ENCODE assay signal across 32 cellular contexts in genomic region chr1:17943506-17943905, GRCh38.
"Had no signal": no experiment of that assay in that cellular context is flagged by ENCODE, and none has a peak within 500 bp of the region (broad histone marks: within the 10 kb centered on the region; RNA-seq: fewer than 3 reads in every experiment).

No MANE protein-coding gene starts in this region.

- DNase-seq: Karpas-422, Kasumi-1, MG63, MM.1S, MV-4-11, NCI-H1048, NCI-H1092, NCI-H1092 treated with DMSO at 0.1 percent for 48 hours, NCI-H1105, NCI-H1105 treated with DMSO at 0.1 percent for 48 hours, NCI-H1417, NCI-H1417 treated with DMSO at 0.1 percent for 48 hours, NCI-H1436, NCI-H1436 treated with DMSO at 0.1 percent for 48 hours, NCI-H146, NCI-H1694 treated with DMSO at 0.1 percent for 48 hours, NCI-H187, NCI-H187 treated with DMSO at 0.1 percent for 48 hours, NCI-H1930, NCI-H2029, NCI-H2029 treated with DMSO at 0.1 percent for 48 hours, NCI-H2081, NCI-H2081 treated with DMSO at 0.1 percent for 48 hours, NCI-H2107, NCI-H2171, NCI-H2171 treated with DMSO at 0.1 percent for 48 hours, NCI-H2227 treated with DMSO at 0.1 percent for 48 hours, NCI-H226, NCI-H345, NCI-H446 treated with DMSO at 0.1 percent for 48 hours, NCI-H510A, NCI-H510A treated with DMSO at 0.1 percent for 48 hours had no signal
